Comparison of ENCODE assay signal across 8 cellular contexts in the genomic region with DNA sequence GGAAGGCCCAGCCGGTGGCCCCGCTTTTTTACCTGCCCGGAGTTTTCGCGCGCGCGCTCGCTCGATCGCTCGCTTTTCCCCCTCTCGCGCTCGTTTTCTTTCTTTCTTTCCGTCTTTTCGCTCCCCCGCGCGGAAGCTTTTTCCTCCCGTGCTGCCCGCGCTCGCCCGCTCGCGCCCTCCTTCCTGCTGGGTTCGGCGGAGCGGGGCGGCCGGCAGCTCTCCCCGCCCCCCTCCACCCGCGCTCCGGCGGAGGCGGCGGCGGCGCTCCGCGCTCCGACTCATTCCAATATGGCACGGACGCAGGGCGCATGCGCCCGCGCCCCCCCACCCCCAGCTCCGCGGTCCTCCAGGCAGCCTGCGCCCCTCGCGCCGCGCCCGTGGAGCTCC. TPM values are rescaled to one million over a fixed set of nuclear protein-coding genes. Genes with fewer than 3 reads are reported as not detected.
DNase-seq lines count a peak whose midpoint lies in the region; ATAC-seq lines count a peak whose summit lies in the region.

A gene with protein sequence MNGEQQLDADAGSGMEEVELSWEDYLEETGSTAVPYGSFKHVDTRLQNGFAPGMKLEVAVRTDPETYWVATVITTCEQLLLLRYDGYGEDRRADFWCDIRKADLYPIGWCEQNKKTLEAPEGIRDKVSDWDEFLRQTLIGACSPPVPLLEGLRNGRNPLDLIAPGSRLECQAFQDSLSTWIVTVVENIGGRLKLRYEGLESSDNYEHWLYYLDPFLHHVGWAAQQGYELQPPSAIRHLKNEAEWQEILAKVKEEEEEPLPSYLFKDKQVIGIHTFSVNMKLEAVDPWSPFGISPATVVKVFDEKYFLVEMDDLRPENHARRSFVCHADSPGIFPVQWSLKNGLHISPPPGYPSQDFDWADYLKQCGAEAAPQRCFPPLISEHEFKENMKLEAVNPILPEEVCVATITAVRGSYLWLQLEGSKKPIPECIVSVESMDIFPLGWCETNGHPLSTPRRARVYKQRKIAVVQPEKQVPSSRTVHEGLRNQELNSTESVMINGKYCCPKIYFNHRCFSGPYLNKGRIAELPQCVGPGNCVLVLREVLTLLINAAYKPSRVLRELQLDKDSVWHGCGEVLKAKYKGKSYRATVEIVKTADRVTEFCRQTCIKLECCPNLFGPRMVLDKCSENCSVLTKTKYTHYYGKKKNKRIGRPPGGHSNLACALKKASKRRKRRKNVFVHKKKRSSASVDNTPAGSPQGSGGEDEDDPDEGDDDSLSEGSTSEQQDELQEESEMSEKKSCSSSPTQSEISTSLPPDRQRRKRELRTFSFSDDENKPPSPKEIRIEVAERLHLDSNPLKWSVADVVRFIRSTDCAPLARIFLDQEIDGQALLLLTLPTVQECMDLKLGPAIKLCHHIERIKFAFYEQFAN (minus strand): TSS at position 290 of the 387 bp plus-strand sequence. CDS start 76,945 bp downstream, outside the sequence.

- peak; percentile 43 for ATAC-seq in HG02588 (IDR thresholded peaks at IDR 0.05; ENCODE audit: unreplicated experiment)

- DNase-seq in DMS79 treated with DMSO at 0.1 percent for 48 hours (lab: John Stamatoyannopoulos, UW) = peak; percentile 3
- DNase-seq in DMS79 (lab: John Stamatoyannopoulos, UW) = no peak
- DNase-seq in NCI-H1105 (lab: John Stamatoyannopoulos, UW) = peak; percentile 51
- peak; percentile 72 to 73 for DNase-seq in activated CD4-positive, alpha-beta T cell treated with anti-CD3 and anti-CD28 coated beads, Interleukin-2, amount 50 U/mL, for 48 hours
- DNase-seq in effector CD4-positive, alpha-beta T cell = peak; percentile 66
- DNase-seq in lung microvascular endothelial cell (ENCODE audit: low read depth in 2 of 2) = peak; percentile 52 to 70
- peak; percentile 48 to 68 (median 57) for DNase-seq in stimulated activated CD4-positive, alpha-beta T cell treated with anti-CD3 and anti-CD28 coated beads, TNF-alpha, amount 100 ng/mL, for 48 hours (ENCODE audit: low read depth in 3 of 3)

RNA-seq across cellular contexts. Expression of the gene that starts here (rescaled TPM):
- total RNA-seq in lung microvascular endothelial cell = 1.6 and 1.7 TPM in 2 replicates
